In the genomic region with DNA sequence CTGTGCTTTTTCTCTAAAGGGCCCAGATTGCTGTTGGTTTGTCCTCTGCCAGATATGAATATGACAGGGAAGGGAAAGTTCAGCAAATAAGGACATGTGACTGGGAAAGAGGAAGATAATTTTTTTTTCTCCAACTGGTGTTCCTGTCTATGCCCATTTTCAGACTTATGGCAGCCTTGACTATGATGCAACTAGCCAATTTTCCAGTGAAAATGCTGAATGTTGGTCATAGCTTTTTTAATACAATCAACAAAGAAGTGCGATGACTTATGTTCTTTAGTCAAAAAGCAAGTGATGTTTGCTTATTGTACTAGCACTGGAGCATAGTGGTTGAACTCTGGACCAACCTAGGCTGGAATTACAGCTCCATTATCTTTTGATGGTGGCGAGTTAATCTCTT, we compare ENCODE assay signal across 21 cellular contexts.
"Had no signal": no experiment of that assay in that cellular context is flagged by ENCODE, and none has a peak within 500 bp of the region (broad histone marks: within the 10 kb centered on the region; RNA-seq: fewer than 3 reads in every experiment).

No MANE protein-coding gene starts in this region.

- H3K27ac Mint-ChIP-seq: activated T-helper 17 cell treated with anti-CD3 and anti-CD28 coated beads, Interleukin-2, amount 50 U/mL, for 72 hours; naive thymus-derived CD8-positive, alpha-beta T cell; stimulated activated memory B cell treated with anti-CD40 and anti-IgM and Interleukin-4, amounts not matched to agents 10 μg/mL and 1 μg/mL and 100 μg/mL, for 72 hours had no signal

- H3K27me3 ChIP-seq: brain microvascular endothelial cell, ovary, right lobe of liver, upper lobe of left lung had no signal

- H3K9me3 Mint-ChIP-seq: activated T-helper 17 cell treated with anti-CD3 and anti-CD28 coated beads, Interleukin-2, amount 50 U/mL, for 72 hours; naive thymus-derived CD8-positive, alpha-beta T cell; stimulated activated memory B cell treated with anti-CD40 and anti-IgM and Interleukin-4, amounts not matched to agents 10 μg/mL and 1 μg/mL and 100 μg/mL, for 72 hours had no signal

- H3K27me3 Mint-ChIP-seq: activated T-helper 17 cell treated with anti-CD3 and anti-CD28 coated beads, Interleukin-2, amount 50 U/mL, for 72 hours; naive thymus-derived CD8-positive, alpha-beta T cell; stimulated activated memory B cell treated with anti-CD40 and anti-IgM and Interleukin-4, amounts not matched to agents 10 μg/mL and 1 μg/mL and 100 μg/mL, for 72 hours had no signal

- H3K36me3 ChIP-seq: ovary had no signal

- H3K4me3 Mint-ChIP-seq: activated T-helper 17 cell treated with anti-CD3 and anti-CD28 coated beads, Interleukin-2, amount 50 U/mL, for 72 hours; naive thymus-derived CD8-positive, alpha-beta T cell; stimulated activated memory B cell treated with anti-CD40 and anti-IgM and Interleukin-4, amounts not matched to agents 10 μg/mL and 1 μg/mL and 100 μg/mL, for 72 hours had no signal

- H3K4me3 ChIP-seq: ovary, psoas muscle, right lobe of liver, thoracic aorta, upper lobe of left lung had no signal

- ATAC-seq: activated T-helper 17 cell treated with anti-CD3 and anti-CD28 coated beads, Interleukin-2, amount 50 U/mL, for 72 hours; naive thymus-derived CD8-positive, alpha-beta T cell; psoas muscle; stimulated activated memory B cell treated with anti-CD40 and anti-IgM and Interleukin-4, amounts not matched to agents 10 μg/mL and 1 μg/mL and 100 μg/mL, for 72 hours had no signal

- H3K27ac ChIP-seq: brain microvascular endothelial cell, ovary, psoas muscle, right lobe of liver, thoracic aorta, upper lobe of left lung, WERI-Rb-1 had no signal

- DNase-seq: activated CD4-positive, alpha-beta T cell treated with anti-CD3 and anti-CD28 coated beads, Interleukin-2, amount 50 U/mL, for 4 hours; activated naive CD4-positive, alpha-beta T cell treated with Interleukin-2 at 50 U/mL for 16 hours; anterior cingulate cortex; brain microvascular endothelial cell; cortex of kidney; effector CD4-positive, alpha-beta T cell; head of caudate nucleus; kidney; mesendoderm; naive thymus-derived CD8-positive, alpha-beta T cell; ovary; psoas muscle; right lobe of liver; stimulated activated CD4-positive, alpha-beta T cell treated with anti-CD3 and anti-CD28 coated beads, Interleukin-4, amount 100 ng/mL, for 4 hours; SW 1271; T-helper 2 cell; upper lobe of left lung; WERI-Rb-1 had no signal

- H3K9me3 ChIP-seq: ovary, psoas muscle, right lobe of liver, thoracic aorta, upper lobe of left lung had no signal
